In genomic region chr12:52278931-52279682, GRCh38 we compare ENCODE assay signal across 8 cellular contexts. TPM values are rescaled to one million over a fixed set of nuclear protein-coding genes. Genes with fewer than 3 reads are reported as not detected.
DNase-seq lines count a peak whose midpoint lies in the region; ATAC-seq and TF ChIP-seq lines count a peak whose summit lies in the region.

No MANE protein-coding gene starts in this region.

- H3K4me3 ChIP-seq in MM.1S (ENCODE audit: low read length), result no peak overlapping the region

- no peaks in the 10 kb centered on the region for H3K4me1 ChIP-seq in MM.1S (ENCODE audit: low read length)

- H3F3A ChIP-seq in MM.1S (ENCODE audit: insufficient read depth, low read length), result no peaks in the 10 kb centered on the region

- H3K4me2 ChIP-seq in MM.1S (ENCODE audit: low read depth, low read length), result peak overlapping the region; percentile 60; the same call in 1 of the 2 replicates

- H3K27ac Mint-ChIP-seq in T-cell, result no peak overlapping the region

- H3K27me3 ChIP-seq in MM.1S (replicated peaks; ENCODE audit: insufficient read depth, low read length), result peaks cover 20% of the 10 kb centered on the region; the same call in 1 of the 2 replicates

- no peaks in the 10 kb centered on the region for H3K9me2 ChIP-seq in MM.1S (replicated peaks; ENCODE audit: insufficient read depth, low read length)

- peak overlapping the region; percentile 57 for H2AFZ ChIP-seq in MM.1S (ENCODE audit: low read length)

- no peaks in the 10 kb centered on the region for H3K9me3 ChIP-seq in MM.1S (replicated peaks; ENCODE audit: insufficient read depth, low read length)

- H3K36me3 ChIP-seq in MM.1S (replicated peaks; ENCODE audit: insufficient read depth, low read length), result no peaks in the 10 kb centered on the region

- peaks cover 5 to 10% (median 7%) of the 10 kb centered on the region in 3 donors for H3K4me1 Mint-ChIP-seq in T-cell

- H4K20me1 ChIP-seq in MM.1S (ENCODE audit: insufficient read depth, low read length), result no peaks in the 10 kb centered on the region

- peaks cover 28 to 44% of the 10 kb centered on the region in 2 donors for H3K27me3 Mint-ChIP-seq in T-cell

- ATAC-seq in GM19397 (IDR thresholded peaks at IDR 0.05; ENCODE audit: unreplicated experiment) (peak; percentile 86), T-cell (replicated peaks in 1 of 4) (peak; percentile 85 to 89 (median 88))

- TF ChIP-seq CTCF in C4-2B (conservative IDR thresholded peaks at IDR 0.05) (peak; percentile 100), MM.1S (IDR thresholded peaks at IDR 0.05; ENCODE audit: low read length) (peak; percentile 95)

- no peaks in the 10 kb centered on the region for H3K79me2 ChIP-seq in MM.1S (ENCODE audit: low read length)

- CTCF ChIA-PET in T-cell (lab: Charles Lee), result interaction anchor here (0.6 to 1.6 kb wide), 11 partner anchors 11 to 188 kb away, joined by 3 to 5 read pairs (median 3); no protein-coding TSS in a partner anchor

- H3K27ac ChIP-seq in C4-2B, result peak overlapping the region; percentile 59
- no peak overlapping the region for H3K27ac ChIP-seq in MM.1S (ENCODE audit: low read length)

- no peaks in the 10 kb centered on the region for H3K9me3 Mint-ChIP-seq in T-cell

- H3K9ac ChIP-seq in MM.1S (ENCODE audit: low read length), result no peak overlapping the region

- H3K4me3 Mint-ChIP-seq in T-cell, result peak overlapping the region in 2 of 3 donors; percentile 25 to 34

- no peaks in the 10 kb centered on the region for H3K36me3 Mint-ChIP-seq in T-cell

- DNase-seq in MM.1S (peak; percentile 56), T-cell (peak in 33 of 34 experiments; percentile 18 to 71 (median 55)), amygdala (lab: John Stamatoyannopoulos, UW) (peak in 49 of 56 donors; percentile 7 to 81 (median 44)), hepatic stellate cell (ENCODE audit: low spot score) (peak; percentile 84), retina (peak; percentile 92), GOT3 (lab: John Stamatoyannopoulos, UW) (no peak)

- POLR2A ChIA-PET in T-cell (lab: Charles Lee), result no interaction called here

RNA-seq across cellular contexts. Expression of gene KRT86, which starts 4.7 kb away (rescaled TPM):
- total RNA-seq in T-cell, result under 1 TPM in 1 of 5 donors, not detected in 4; 0.35 TPM

RNA-seq across cellular contexts. Expression of gene KRT81, which starts 12.2 kb away (rescaled TPM):
- total RNA-seq in T-cell, result 1 to 10 TPM in 1 of 5 donors, under 1 TPM in 2, not detected in 2; 0.30 to 1.0 (median 0.76) TPM

RNA-seq across cellular contexts. Expression of gene KRT83, which starts 42.1 kb away (rescaled TPM):
- total RNA-seq in T-cell, result not detected

RNA-seq across cellular contexts. Expression of gene KRT7, which starts 46.1 kb away (rescaled TPM):
- total RNA-seq in T-cell, result 1 to 10 TPM in 3 of 5 donors, not detected in 2; 2.7 to 3.8 (median 3.3) TPM
